8 cellular contexts compared by ENCODE assay signal in genomic region chr22:28442264-28442950, GRCh38.
DNase-seq lines count a peak whose midpoint lies in the region; ATAC-seq and TF ChIP-seq lines count a peak whose summit lies in the region.

No MANE protein-coding gene starts in this region.

- H3K4me3 ChIP-seq in effector memory CD4-positive, alpha-beta T cell (ENCODE audit: insufficient read depth, low read depth, low read length, poor library complexity, severe bottlenecking): peak overlapping the region; percentile 37
- H3K4me3 ChIP-seq in lower lobe of right lung: peak overlapping the region; percentile 64

- no peaks in the 10 kb centered on the region for H3K9me3 ChIP-seq in effector memory CD4-positive, alpha-beta T cell (ENCODE audit: control insufficient read depth, low read length)
- H3K9me3 ChIP-seq in lower lobe of right lung: no peaks in the 10 kb centered on the region

- H3K27me3 ChIP-seq in effector memory CD4-positive, alpha-beta T cell (replicated peaks; ENCODE audit: control insufficient read depth, insufficient read depth, low read length, poor library complexity, severe bottlenecking): peaks cover 15% of the 10 kb centered on the region
- no peaks in the 10 kb centered on the region for H3K27me3 ChIP-seq in lower lobe of right lung (ENCODE audit: low read depth)

- peaks cover 4% of the 10 kb centered on the region for H3K4me1 ChIP-seq in effector memory CD4-positive, alpha-beta T cell (ENCODE audit: control insufficient read depth, insufficient read depth, low read length, poor library complexity, severe bottlenecking)
- peaks cover 13% of the 10 kb centered on the region for H3K4me1 ChIP-seq in lower lobe of right lung

- DNase-seq in GM10266 (ENCODE audit: extremely low spot score) (peak; percentile 82), NAMALWA (ENCODE audit: low spot score) (peak; percentile 76), lower lobe of right lung (peak; percentile 88), DMS79 (lab: John Stamatoyannopoulos, UW) (no peak)
- DNase-seq in activated CD8-positive, alpha-beta memory T cell treated with anti-CD3 and anti-CD28 coated beads for 4 hours (ENCODE audit: low read depth in 2 of 2): peak; percentile 9 to 12
- DNase-seq in effector memory CD4-positive, alpha-beta T cell: peak in 1 of 3 donors; percentile 5
- peak; percentile 60 for DNase-seq in stimulated activated CD4-positive, alpha-beta T cell treated with anti-CD3 and anti-CD28 coated beads, Interleukin-4, amount 100 ng/mL, for 24 hours

- intact Hi-C loops in lower lobe of right lung (cut with DNase I): no loop called here

- TF ChIP-seq CTCF in GM10266 (IDR thresholded peaks at IDR 0.05; ENCODE audit: control insufficient read depth, insufficient read depth, low read depth, missing control alignments): peak; percentile 72
- TF ChIP-seq CTCF in lower lobe of right lung (IDR thresholded peaks at IDR 0.05): peak; percentile 89

- no peaks in the 10 kb centered on the region for H3K36me3 ChIP-seq in effector memory CD4-positive, alpha-beta T cell (ENCODE audit: control insufficient read depth, insufficient read depth, low read length)
- H3K36me3 ChIP-seq in lower lobe of right lung: no peaks in the 10 kb centered on the region

- ATAC-seq in lower lobe of right lung: peak; percentile 93 to 96
- ATAC-seq in HG03025 (IDR thresholded peaks at IDR 0.05; ENCODE audit: low FRiP score, unreplicated experiment): no peak

- H3K27ac ChIP-seq in effector memory CD4-positive, alpha-beta T cell (ENCODE audit: insufficient read depth, low read length, poor library complexity, severe bottlenecking): no peak overlapping the region
- H3K27ac ChIP-seq in lower lobe of right lung: peak overlapping the region; percentile 82
